Comparison of ENCODE assay signal across 37 cellular contexts in genomic region chr10:117728087-117728486, GRCh38.
A peak's percentile ranks its signal among the peaks of the same experiment; 100 is the strongest.
DNase-seq lines count a peak whose midpoint lies in the region; ATAC-seq, FAIRE-seq and TF ChIP-seq lines count a peak whose summit lies in the region.
"Had no signal": no experiment of that assay in that cellular context is flagged by ENCODE, and none has a peak within 500 bp of the region (broad histone marks: within the 10 kb centered on the region; RNA-seq: fewer than 3 reads in every experiment).

No MANE protein-coding gene starts in this region.

- no peak overlapping the region for H2AFZ ChIP-seq in HepG2 (ENCODE audit: low read length)
- H2AFZ ChIP-seq in GM23338 = no peak overlapping the region
- no peak overlapping the region for H2AFZ ChIP-seq in Karpas-422 (ENCODE audit: low read length)

- no peak overlapping the region for H3K4me3 Mint-ChIP-seq in GM23338
- H3K4me3 Mint-ChIP-seq in osteocyte (ENCODE audit: unreplicated experiment) = no peak overlapping the region
- H3K4me3 Mint-ChIP-seq: B cell; CD14-positive monocyte; CD4-positive, alpha-beta memory T cell; CD4-positive, alpha-beta T cell; CD4-positive, CD25-positive, alpha-beta regulatory T cell; CD8-positive, alpha-beta memory T cell; CD8-positive, alpha-beta T cell had no signal

- TF ChIP-seq RAD21 in HepG2 (CRISPR knock-in tag; IDR thresholded peaks at IDR 0.05) = no peak

- H3K4me1 ChIP-seq in HepG2 (ENCODE audit: insufficient read depth, low read length) (no peaks in the 10 kb centered on the region), right lobe of liver (no peaks in the 10 kb centered on the region), GM23338 (ENCODE audit: insufficient read depth) (peaks cover 21% of the 10 kb centered on the region), Karpas-422 (ENCODE audit: low read length) (no peaks in the 10 kb centered on the region), esophagus squamous epithelium (no peaks in the 10 kb centered on the region)
- H3K4me1 ChIP-seq: A549; BE2C; BLaER1; BLaER1 treated with 17β-estradiol and CSF1 and Interleukin-3, amounts not matched to agents 10 nM and 100 nM; Caco-2 had no signal

- BruUV-seq in HepG2 (replicated peaks; lab: Mats Ljungman, UMichigan) = no TSS peak

- H3K27me3 Mint-ChIP-seq in GM23338 (ENCODE audit: insufficient read depth, low read depth, poor library complexity) (peaks cover 7% of the 10 kb centered on the region), osteocyte (ENCODE audit: unreplicated experiment) (peaks cover 50% of the 10 kb centered on the region)

- H3K4me3 ChIP-seq in HepG2 (replicated peaks in 1 of 3; ENCODE audit: insufficient read depth in 1 of 3, low read depth in 2 of 3, low read length in 3 of 3) (no peak overlapping the region), right lobe of liver (no peak overlapping the region), GM23338 (no peak overlapping the region), Karpas-422 (ENCODE audit: low read length) (no peak overlapping the region), esophagus squamous epithelium (no peak overlapping the region)
- H3K4me3 ChIP-seq: A549; BLaER1; BLaER1 treated with 17β-estradiol and CSF1 and Interleukin-3, amounts not matched to agents 10 nM and 100 nM had no signal

- H3K36me3 ChIP-seq in HepG2 (replicated peaks in 1 of 2; ENCODE audit: control insufficient read depth in 1 of 2, insufficient read depth in 2 of 2, low read length in 2 of 2) (no peaks in the 10 kb centered on the region), right lobe of liver (no peaks in the 10 kb centered on the region), GM23338 (ENCODE audit: insufficient read depth) (no peaks in the 10 kb centered on the region), Karpas-422 (ENCODE audit: insufficient read depth, low read length) (no peaks in the 10 kb centered on the region), esophagus squamous epithelium (no peaks in the 10 kb centered on the region)
- H3K36me3 ChIP-seq: BE2C; BLaER1; BLaER1 treated with 17β-estradiol and CSF1 and Interleukin-3, amounts not matched to agents 10 nM and 100 nM had no signal

- H3K27ac ChIP-seq in HepG2 (ENCODE audit: extremely low read length, insufficient read depth, low read length) (no peak overlapping the region), right lobe of liver (no peak overlapping the region), GM23338 (ENCODE audit: low read depth) (no peak overlapping the region), Karpas-422 (ENCODE audit: low read length) (no peak overlapping the region), esophagus squamous epithelium (no peak overlapping the region)
- H3K27ac ChIP-seq: 22Rv1; A549; BLaER1; BLaER1 treated with 17β-estradiol and CSF1 and Interleukin-3, amounts not matched to agents 10 nM and 100 nM; C4-2B had no signal

- CTCF ChIA-PET in HepG2 (lab: Yijun Ruan, JAX; ENCODE audit: low intra/inter-chr PET ratio, low total read pairs) = no interaction called here

- no peak for TF ChIP-seq POLR2A in HepG2 (IDR thresholded peaks at IDR 0.05; ENCODE audit: insufficient read depth in 1 of 2, low read depth in 2 of 2, low read length in 2 of 2)
- TF ChIP-seq POLR2A in right lobe of liver (IDR thresholded peaks at IDR 0.05) = no peak
- no peak for TF ChIP-seq POLR2A in esophagus squamous epithelium (IDR thresholded peaks at IDR 0.05)

- TF ChIP-seq CTCF in HepG2 (CRISPR knock-in tag; IDR thresholded peaks at IDR 0.05) = no peak
- no peak for TF ChIP-seq CTCF in right lobe of liver (IDR thresholded peaks at IDR 0.05)
- TF ChIP-seq CTCF in GM23338 (conservative IDR thresholded peaks at IDR 0.05; ENCODE audit: low read depth in 2 of 2) = no peak
- TF ChIP-seq CTCF in osteocyte (IDR thresholded peaks at IDR 0.05) = no peak
- TF ChIP-seq CTCF in esophagus squamous epithelium (IDR thresholded peaks at IDR 0.05) = no peak

- H3K9me2 ChIP-seq in GM23338 (ENCODE audit: insufficient read depth) = no peaks in the 10 kb centered on the region
- no peaks in the 10 kb centered on the region for H3K9me2 ChIP-seq in Karpas-422 (replicated peaks; ENCODE audit: insufficient read depth, low read length)

- in situ Hi-C loops in HepG2 (cut with HindIII; ENCODE audit: extremely low pct_ligation_motif_present, low pct_unique_long_range_greater_than_20kb) = no loop called here

- POLR2A ChIA-PET in HepG2 (lab: Yijun Ruan, JAX) = no interaction called here

- H3K9ac ChIP-seq in HepG2 (ENCODE audit: insufficient read depth, low read depth, low read length) (no peak overlapping the region), Karpas-422 (ENCODE audit: low read length) (no peak overlapping the region)
- H3K9ac ChIP-seq: BLaER1; BLaER1 treated with 17β-estradiol and CSF1 and Interleukin-3, amounts not matched to agents 10 nM and 100 nM had no signal

- H3K79me2 ChIP-seq in HepG2 (ENCODE audit: insufficient read depth, low read length) = no peaks in the 10 kb centered on the region
- no peaks in the 10 kb centered on the region for H3K79me2 ChIP-seq in GM23338 (replicated peaks; ENCODE audit: insufficient read depth)
- H3K79me2 ChIP-seq in Karpas-422 (ENCODE audit: low read length) = no peaks in the 10 kb centered on the region

- H3K27me3 ChIP-seq in HepG2 (ENCODE audit: control insufficient read depth in 1 of 2, insufficient read depth in 2 of 2, low read length in 2 of 2) (peaks cover 0 to 20% of the 10 kb centered on the region in 2 experiments; a peak in 2 of 5 replicates), right lobe of liver (no peaks in the 10 kb centered on the region), GM23338 (ENCODE audit: insufficient read depth) (no peaks in the 10 kb centered on the region), Karpas-422 (ENCODE audit: low read length) (no peaks in the 10 kb centered on the region), esophagus squamous epithelium (peaks cover 0 to 75% (median 0%) of the 10 kb centered on the region in 4 donors)
- H3K27me3 ChIP-seq: BLaER1 had no signal

- TF ChIP-seq EP300 in HepG2 (IDR thresholded peaks at IDR 0.05; ENCODE audit: low read depth in 2 of 2, low read length in 2 of 2) (no peak), HepG2 (CRISPR knock-in tag; IDR thresholded peaks at IDR 0.05; ENCODE audit: borderline replicate concordance) (no peak)

- ATAC-seq in HepG2 (no peak), right lobe of liver (no peak), GM23338 (no peak)
- ATAC-seq: A549; CD8-positive, alpha-beta T cell had no signal

- H3K36me3 Mint-ChIP-seq in GM23338 (ENCODE audit: low read depth) (no peaks in the 10 kb centered on the region), osteocyte (ENCODE audit: unreplicated experiment) (no peaks in the 10 kb centered on the region)
- H3K36me3 Mint-ChIP-seq: CD14-positive monocyte; CD4-positive, alpha-beta memory T cell; CD4-positive, CD25-positive, alpha-beta regulatory T cell; CD8-positive, alpha-beta memory T cell; CD8-positive, alpha-beta T cell had no signal

- DNase-seq in HepG2 (ENCODE audit: low spot score) (no peak), right lobe of liver (no peak), GM23338 (ENCODE audit: low spot score) (no peak), islet precursor cell (peak; percentile 13), osteocyte (ENCODE audit: extremely low spot score, unreplicated experiment) (peak; percentile 34), Karpas-422 (no peak), esophagus squamous epithelium (lab: John Stamatoyannopoulos, UW) (no peak), posterior cingulate gyrus (no peak)
- DNase-seq: 8988T; ACHN; AML-193; BE2C; C1 segment of cervical spinal cord; Caco-2; Calu3; CD4-positive, alpha-beta memory T cell; CD4-positive, alpha-beta T cell; CD4-positive, CD25-positive, alpha-beta regulatory T cell; CD8-positive, alpha-beta memory T cell; CD8-positive, alpha-beta T cell; COR-L47; DMS 273 treated with DMSO at 0.1 percent for 48 hours; DMS153; DMS53; DMS79; DMS79 treated with DMSO at 0.1 percent for 48 hours; DND-41; EL had no signal

- H3K4me2 ChIP-seq in HepG2 (ENCODE audit: low read depth, low read length) (no peak overlapping the region), GM23338 (no peak overlapping the region), Karpas-422 (ENCODE audit: low read depth, low read length, poor library complexity, severe bottlenecking) (no peak overlapping the region)
- H3K4me2 ChIP-seq: A549; BLaER1; BLaER1 treated with 17β-estradiol and CSF1 and Interleukin-3, amounts not matched to agents 10 nM and 100 nM had no signal

- no peak overlapping the region for H3K27ac Mint-ChIP-seq in GM23338
- no peak overlapping the region for H3K27ac Mint-ChIP-seq in osteocyte (ENCODE audit: unreplicated experiment)
- H3K27ac Mint-ChIP-seq: B cell; CD14-positive monocyte; CD4-positive, alpha-beta T cell; CD4-positive, CD25-positive, alpha-beta regulatory T cell; CD8-positive, alpha-beta memory T cell; CD8-positive, alpha-beta T cell had no signal

- no peaks in the 10 kb centered on the region for H3K9me3 Mint-ChIP-seq in GM23338
- H3K9me3 Mint-ChIP-seq in osteocyte (ENCODE audit: unreplicated experiment) = no peaks in the 10 kb centered on the region
- H3K9me3 Mint-ChIP-seq: CD4-positive, alpha-beta T cell; CD8-positive, alpha-beta T cell had no signal

- FAIRE-seq in HepG2 (lab: Jason Lieb, UNC) = no peak
- FAIRE-seq: A204.1, A549, D721Med had no signal

- intact Hi-C loops in HepG2 (cut with micrococcal nuclease; ENCODE audit: unreplicated experiment) = no loop called here
- intact Hi-C loops in right lobe of liver (cut with DNase I) = no loop called here
- intact Hi-C loops in esophagus squamous epithelium (cut with DNase I) = no loop called here
- intact Hi-C loops in posterior cingulate gyrus (cut with DNase I) = no loop called here

- H3K9me3 ChIP-seq in HepG2 (ENCODE audit: low read length) (no peaks in the 10 kb centered on the region), right lobe of liver (no peaks in the 10 kb centered on the region), Karpas-422 (ENCODE audit: low read length) (no peaks in the 10 kb centered on the region), esophagus squamous epithelium (no peaks in the 10 kb centered on the region)
- H3K9me3 ChIP-seq: A549, BE2C, BLaER1, Caco-2 had no signal

- no peaks in the 10 kb centered on the region for H4K20me1 ChIP-seq in HepG2 (ENCODE audit: insufficient read depth, low read length)
- no peaks in the 10 kb centered on the region for H4K20me1 ChIP-seq in GM23338 (replicated peaks; ENCODE audit: insufficient read depth)
- no peaks in the 10 kb centered on the region for H4K20me1 ChIP-seq in Karpas-422 (ENCODE audit: insufficient read depth, low read depth, low read length)
- H4K20me1 ChIP-seq: BLaER1; BLaER1 treated with 17β-estradiol and CSF1 and Interleukin-3, amounts not matched to agents 10 nM and 100 nM had no signal

- H3K4me1 Mint-ChIP-seq in GM23338 = peaks cover 24% of the 10 kb centered on the region
- no peaks in the 10 kb centered on the region for H3K4me1 Mint-ChIP-seq in osteocyte (ENCODE audit: unreplicated experiment)
- H3K4me1 Mint-ChIP-seq: B cell; CD14-positive monocyte; CD4-positive, alpha-beta memory T cell; CD4-positive, CD25-positive, alpha-beta regulatory T cell; CD8-positive, alpha-beta memory T cell had no signal

- H3F3A ChIP-seq in GM23338 (replicated peaks; ENCODE audit: low read depth) = no peaks in the 10 kb centered on the region

TF ChIP-seq in HepG2, 621 proteins besides CTCF, POLR2A, EP300 and RAD21 (continues in another document):
- TF ChIP-seq ZNF331 (CRISPR knock-in tag; IDR thresholded peaks at IDR 0.05) = peak; percentile 54; the same call in 1 of the 2 replicates

TF ChIP-seq in GM23338, 12 proteins besides CTCF, POLR2A, EP300 and RAD21:
- peak; percentile 62 for TF ChIP-seq ZNF331 (CRISPR knock-in tag; IDR thresholded peaks at IDR 0.05; ENCODE audit: low read depth)
- no peak for TF ChIP-seq POLR2AphosphoS5 (IDR thresholded peaks at IDR 0.05; ENCODE audit: low read depth)

Comparison
In these comparisons a context has a peak if more than half of its experiments do, and no peak if none do; other contexts are left out.
1. DNase-seq: peak in islet precursor cell (single experiment) and osteocyte (single experiment); none in HepG2 (single experiment), right lobe of liver (0 of 3), GM23338 (single experiment), Karpas-422 (single experiment), esophagus squamous epithelium (single experiment) and posterior cingulate gyrus (0 of 10).